ENCODE assay signal across 1 cellular context in genomic region chr3:194078046-194078445, GRCh38.
A peak's percentile ranks its signal among the peaks of the same experiment; 100 is the strongest.
TF ChIP-seq lines count a peak whose summit lies in the region.

No MANE protein-coding gene starts in this region.

TF ChIP-seq in HepG2, 621 proteins besides CTCF, POLR2A, EP300 and RAD21 (continued from another document and continues in another):
- no peak for TF ChIP-seq TFDP1 (CRISPR knock-in tag; IDR thresholded peaks at IDR 0.05; ENCODE audit: borderline replicate concordance)
- peak; percentile 55; the same call in 1 of the 2 replicates for TF ChIP-seq ARID5B (CRISPR knock-in tag; IDR thresholded peaks at IDR 0.05)
- TF ChIP-seq PCBP1 (IDR thresholded peaks at IDR 0.05; ENCODE audit: borderline replicate concordance, low read depth, low read length), result no peak
- TF ChIP-seq CREB3 (CRISPR knock-in tag; IDR thresholded peaks at IDR 0.05), result no peak
- no peak for TF ChIP-seq ZNF333 (CRISPR knock-in tag; IDR thresholded peaks at IDR 0.05; ENCODE audit: borderline replicate concordance)
- no peak for TF ChIP-seq PLSCR1 (CRISPR knock-in tag; IDR thresholded peaks at IDR 0.05; ENCODE audit: borderline replicate concordance)
- TF ChIP-seq CREBL2 (CRISPR knock-in tag; IDR thresholded peaks at IDR 0.05; ENCODE audit: borderline replicate concordance), result no peak
- TF ChIP-seq CEBPG (CRISPR knock-in tag; IDR thresholded peaks at IDR 0.05), result no peak
- TF ChIP-seq ZNF274 (CRISPR knock-in tag; IDR thresholded peaks at IDR 0.05), result no peak
- no peak for TF ChIP-seq ZNF724P (CRISPR knock-in tag; IDR thresholded peaks at IDR 0.05; ENCODE audit: borderline replicate concordance)
- no peak for TF ChIP-seq ZNF547 (CRISPR knock-in tag; IDR thresholded peaks at IDR 0.05)
- no peak for TF ChIP-seq ZNF800 (CRISPR knock-in tag; IDR thresholded peaks at IDR 0.05)
- TF ChIP-seq HDAC1 (CRISPR knock-in tag; IDR thresholded peaks at IDR 0.05), result 0 out of 2 replicates have a peak, but pooled peaks have one; percentile 28
- no peak for TF ChIP-seq TAF15 (IDR thresholded peaks at IDR 0.05; ENCODE audit: low read depth, low read length, poor library complexity, severe bottlenecking)
- peak; percentile 78 for TF ChIP-seq TFAP4 (IDR thresholded peaks at IDR 0.05; ENCODE audit: borderline replicate concordance, low read depth)
- no peak for TF ChIP-seq MIER2 (CRISPR knock-in tag; IDR thresholded peaks at IDR 0.05)
- no peak for TF ChIP-seq NR1H2 (CRISPR knock-in tag; IDR thresholded peaks at IDR 0.05; ENCODE audit: borderline replicate concordance, low read depth)
- TF ChIP-seq HOXA7 (CRISPR knock-in tag; IDR thresholded peaks at IDR 0.05), result no peak
- TF ChIP-seq ZNF546 (CRISPR knock-in tag; conservative IDR thresholded peaks at IDR 0.05), result no peak
- TF ChIP-seq CEBPZ (IDR thresholded peaks at IDR 0.05; ENCODE audit: low read length), result no peak
- no peak for TF ChIP-seq TP53 (CRISPR knock-in tag; conservative IDR thresholded peaks at IDR 0.05)
- no peak for TF ChIP-seq ZSCAN25 (CRISPR knock-in tag; IDR thresholded peaks at IDR 0.05)
- no peak for TF ChIP-seq THYN1 (CRISPR knock-in tag; IDR thresholded peaks at IDR 0.05; ENCODE audit: borderline replicate concordance, low read depth)
- no peak for TF ChIP-seq KDM3A (CRISPR knock-in tag; IDR thresholded peaks at IDR 0.05; ENCODE audit: low read depth)
- TF ChIP-seq AHDC1 (CRISPR knock-in tag; IDR thresholded peaks at IDR 0.05; ENCODE audit: borderline replicate concordance), result peak; percentile 28; the same call in 1 of the 2 replicates
- no peak for TF ChIP-seq RFXAP (CRISPR knock-in tag; IDR thresholded peaks at IDR 0.05; ENCODE audit: borderline replicate concordance)
- 0 out of 2 replicates have a peak, but pooled peaks have one; percentile 24 for TF ChIP-seq ZBTB25 (CRISPR knock-in tag; IDR thresholded peaks at IDR 0.05)
- no peak for TF ChIP-seq REPIN1 (CRISPR knock-in tag; IDR thresholded peaks at IDR 0.05; ENCODE audit: borderline replicate concordance, low read depth)
- no peak for TF ChIP-seq DR1 (CRISPR knock-in tag; IDR thresholded peaks at IDR 0.05)
- no peak for TF ChIP-seq FOXP1 (IDR thresholded peaks at IDR 0.05)
- no peak for TF ChIP-seq FOXP1 (CRISPR knock-in tag; IDR thresholded peaks at IDR 0.05)
- TF ChIP-seq HNF4A (CRISPR knock-in tag; IDR thresholded peaks at IDR 0.05), result peak; percentile 23; the same call in 1 of the 2 replicates
- no peak for TF ChIP-seq NFKBIZ (CRISPR knock-in tag; IDR thresholded peaks at IDR 0.05)
- TF ChIP-seq SMYD3 (CRISPR knock-in tag; IDR thresholded peaks at IDR 0.05), result no peak
- TF ChIP-seq RXRA (CRISPR knock-in tag; IDR thresholded peaks at IDR 0.05), result no peak
- no peak for TF ChIP-seq ZNF567 (CRISPR knock-in tag; IDR thresholded peaks at IDR 0.05; ENCODE audit: borderline replicate concordance)
- TF ChIP-seq SAFB2 (CRISPR knock-in tag; IDR thresholded peaks at IDR 0.05; ENCODE audit: borderline replicate concordance, low read depth), result no peak
- TF ChIP-seq HDAC6 (IDR thresholded peaks at IDR 0.05; ENCODE audit: low read depth, low read length), result no peak
- no peak for TF ChIP-seq MYPOP (CRISPR knock-in tag; IDR thresholded peaks at IDR 0.05)
- peak; percentile 86 for TF ChIP-seq SIX1 (CRISPR knock-in tag; IDR thresholded peaks at IDR 0.05; ENCODE audit: borderline replicate concordance)
